11 cellular contexts compared by ENCODE assay signal in the genomic region with DNA sequence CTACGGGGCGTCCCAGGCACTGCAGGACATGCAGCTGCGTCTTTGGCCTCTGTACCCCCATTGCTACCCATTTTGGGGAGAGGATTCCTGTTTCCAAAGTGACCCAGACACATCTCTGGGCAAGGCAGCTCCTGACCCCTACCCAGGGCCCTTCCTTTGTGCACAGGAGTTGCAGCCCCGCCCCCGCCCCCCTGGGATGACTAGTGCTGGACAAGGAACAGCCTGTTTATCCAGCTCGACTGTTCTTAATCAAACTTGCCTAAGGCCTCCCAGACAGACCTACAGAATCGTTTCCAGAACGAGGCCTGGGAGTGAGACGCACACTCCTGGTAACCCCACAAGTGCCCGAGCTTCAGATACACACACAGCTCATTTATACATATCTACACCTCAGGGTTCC. TPM values are rescaled to one million over a fixed set of nuclear protein-coding genes. Genes with fewer than 3 reads are reported as not detected.
DNase-seq lines count a peak whose midpoint lies in the region; ATAC-seq and TF ChIP-seq lines count a peak whose summit lies in the region.
"Had no signal": no experiment of that assay in that cellular context is flagged by ENCODE, and none has a peak within 500 bp of the region (broad histone marks: within the 10 kb centered on the region; RNA-seq: fewer than 3 reads in every experiment).

No MANE protein-coding gene starts in this region.

- TF ChIP-seq CTCF in activated B cell treated with CpG ODN at 0.5 μM for 24 hours (IDR thresholded peaks at IDR 0.05) (no peak), foreskin fibroblast (IDR thresholded peaks at IDR 0.05; ENCODE audit: low read depth, low read length) (no peak), testis (IDR thresholded peaks at IDR 0.05) (no peak), GM20000 (IDR thresholded peaks at IDR 0.05; ENCODE audit: extremely low read depth, missing control alignments) (no peak)

- TF ChIP-seq POLR2A in testis (IDR thresholded peaks at IDR 0.05), result no peak

- POLR2A ChIA-PET in activated B cell treated with CpG ODN at 0.5 μM for 24 hours (lab: Charles Lee), result interaction anchor here (0.6 to 1.4 kb wide), 2 partner anchors 24 to 38 kb away, joined by 3 to 4 read pairs; no protein-coding TSS in a partner anchor

- H3K27me3 Mint-ChIP-seq in activated T-cell treated with anti-CD3 and anti-CD28 coated beads, Interleukin-2, amount 50 U/mL, for 4 hours (ENCODE audit: low read depth), result no peaks in the 10 kb centered on the region
- no peaks in the 10 kb centered on the region for H3K27me3 Mint-ChIP-seq in activated B cell treated with CpG ODN at 0.5 μM for 24 hours

- peaks cover 4% of the 10 kb centered on the region for H3K36me3 ChIP-seq in testis (ENCODE audit: low read depth, missing control alignments)

- no peak overlapping the region for H3K27ac Mint-ChIP-seq in activated B cell treated with CpG ODN at 0.5 μM for 24 hours
- H3K27ac Mint-ChIP-seq in stimulated activated effector memory CD8-positive, alpha-beta T cell treated with anti-CD3 and anti-CD28 coated beads, Interleukin-12 subunit alpha, Interleukin-12 subunit beta, amount 100 ng/mL, for 72 hours, result no peak overlapping the region

- H3K9me3 Mint-ChIP-seq in activated T-cell treated with anti-CD3 and anti-CD28 coated beads, Interleukin-2, amount 50 U/mL, for 4 hours, result no peaks in the 10 kb centered on the region
- H3K9me3 Mint-ChIP-seq in activated B cell treated with CpG ODN at 0.5 μM for 24 hours, result no peaks in the 10 kb centered on the region
- no peaks in the 10 kb centered on the region for H3K9me3 Mint-ChIP-seq in stimulated activated effector memory CD8-positive, alpha-beta T cell treated with anti-CD3 and anti-CD28 coated beads, Interleukin-12 subunit alpha, Interleukin-12 subunit beta, amount 100 ng/mL, for 72 hours

- H3K4me1 Mint-ChIP-seq in activated T-cell treated with anti-CD3 and anti-CD28 coated beads, Interleukin-2, amount 50 U/mL, for 4 hours (ENCODE audit: low read depth), result peaks cover 27% of the 10 kb centered on the region
- peaks cover 38% of the 10 kb centered on the region for H3K4me1 Mint-ChIP-seq in activated B cell treated with CpG ODN at 0.5 μM for 24 hours
- H3K4me1 Mint-ChIP-seq in stimulated activated effector memory CD8-positive, alpha-beta T cell treated with anti-CD3 and anti-CD28 coated beads, Interleukin-12 subunit alpha, Interleukin-12 subunit beta, amount 100 ng/mL, for 72 hours, result peaks cover 28% of the 10 kb centered on the region

- H3K27me3 ChIP-seq in testis, result no peaks in the 10 kb centered on the region
- H3K27me3 ChIP-seq: pancreas had no signal

- H3K27ac ChIP-seq in testis, result no peak overlapping the region

- 68 to 78% methylated on average over 6 to 10 of the region's 10 CpGs for WGBS in testis, 2 donors

- ATAC-seq in activated T-cell treated with anti-CD3 and anti-CD28 coated beads, Interleukin-2, amount 50 U/mL, for 4 hours, result no peak
- ATAC-seq in activated B cell treated with CpG ODN at 0.5 μM for 24 hours (ENCODE audit: low read depth), result no peak
- ATAC-seq in stimulated activated effector memory CD8-positive, alpha-beta T cell treated with anti-CD3 and anti-CD28 coated beads, Interleukin-12 subunit alpha, Interleukin-12 subunit beta, amount 100 ng/mL, for 72 hours, result no peak

- H3K4me3 ChIP-seq in foreskin fibroblast (ENCODE audit: low read depth in 1 of 2, low read length in 2 of 2), result peak overlapping the region; percentile 85 to 92
- no peak overlapping the region for H3K4me3 ChIP-seq in testis

- peaks cover 25% of the 10 kb centered on the region for H3K4me1 ChIP-seq in testis

- no peaks in the 10 kb centered on the region for H3K9me3 ChIP-seq in testis
- H3K9me3 ChIP-seq: pancreas had no signal

- H3K4me3 Mint-ChIP-seq in activated T-cell treated with anti-CD3 and anti-CD28 coated beads, Interleukin-2, amount 50 U/mL, for 4 hours, result peak overlapping the region; percentile 98
- H3K4me3 Mint-ChIP-seq in activated B cell treated with CpG ODN at 0.5 μM for 24 hours, result peak overlapping the region; percentile 32
- H3K4me3 Mint-ChIP-seq in stimulated activated effector memory CD8-positive, alpha-beta T cell treated with anti-CD3 and anti-CD28 coated beads, Interleukin-12 subunit alpha, Interleukin-12 subunit beta, amount 100 ng/mL, for 72 hours, result peak overlapping the region; percentile 90

- CTCF ChIA-PET in activated B cell treated with CpG ODN at 0.5 μM for 24 hours (lab: Charles Lee), result no interaction called here

- intact Hi-C loops in activated B cell treated with CpG ODN at 0.5 μM for 24 hours (cut with micrococcal nuclease), result loop anchor here (1.0 to 5.0 kb wide), 2 partner anchors 29 to 38 kb away; a partner anchor contains a TSS
- intact Hi-C loops in testis (cut with DNase I; ENCODE audit: low total_unique reads), result no loop called here

- H3K36me3 Mint-ChIP-seq in activated T-cell treated with anti-CD3 and anti-CD28 coated beads, Interleukin-2, amount 50 U/mL, for 4 hours (ENCODE audit: insufficient read depth), result peaks cover 31% of the 10 kb centered on the region
- H3K36me3 Mint-ChIP-seq in activated B cell treated with CpG ODN at 0.5 μM for 24 hours (ENCODE audit: low read depth), result peaks cover 57% of the 10 kb centered on the region
- peaks cover 77% of the 10 kb centered on the region for H3K36me3 Mint-ChIP-seq in stimulated activated effector memory CD8-positive, alpha-beta T cell treated with anti-CD3 and anti-CD28 coated beads, Interleukin-12 subunit alpha, Interleukin-12 subunit beta, amount 100 ng/mL, for 72 hours

- DNase-seq in activated T-cell treated with anti-CD3 and anti-CD28 coated beads, Interleukin-2, amount 50 U/mL, for 4 hours, result no peak
- DNase-seq in activated T-cell treated with anti-CD3 and anti-CD28 coated beads for 4 hours (no peak), activated B cell treated with CpG ODN at 0.5 μM for 24 hours (no peak), foreskin fibroblast (no peak), NCI-H524 treated with DMSO at 0.1 percent for 48 hours (lab: John Stamatoyannopoulos, UW) (no peak), testis (no peak), GM20000 (ENCODE audit: low spot score) (no peak)
- no peak for DNase-seq in stimulated activated effector memory CD8-positive, alpha-beta T cell treated with anti-CD3 and anti-CD28 coated beads, Interleukin-12 subunit alpha, Interleukin-12 subunit beta, amount 100 ng/mL, for 72 hours (ENCODE audit: low spot score in 2 of 2)
- DNase-seq: activated gamma-delta T cell, NCI-H2171 had no signal

RNA-seq across cellular contexts. Expression of a gene that starts 13.2 kb away (rescaled TPM):
- under 1 TPM in 2 of 3 donors, not detected in 1; 0.16 to 0.18 TPM for total RNA-seq in activated T-cell treated with anti-CD3 and anti-CD28 coated beads, Interleukin-2, amount 50 U/mL, for 4 hours
- 1.5 and 2.2 TPM in 2 replicates for total RNA-seq in activated B cell treated with CpG ODN at 0.5 μM for 24 hours
- 10 to 100 TPM; 28.7 to 36.2 TPM for total RNA-seq in testis
- polyA plus RNA-seq in testis (ENCODE audit: insufficient read depth, low read depth, low replicate concordance), result 23.3 TPM

RNA-seq across cellular contexts. Expression of a gene that starts 17.1 kb away (rescaled TPM):
- total RNA-seq in activated T-cell treated with anti-CD3 and anti-CD28 coated beads, Interleukin-2, amount 50 U/mL, for 4 hours, result 1 to 10 TPM in 2 of 3 donors, under 1 TPM in 1; 0.82 to 2.4 (median 2.1) TPM
- total RNA-seq in activated B cell treated with CpG ODN at 0.5 μM for 24 hours (13.7 and 15.9 TPM in 2 replicates), testis (10 to 100 TPM in 1 of 2 donors, 1 to 10 TPM in 1; 8.3 to 11.7 TPM)
- 8.7 TPM for polyA plus RNA-seq in testis (ENCODE audit: insufficient read depth, low read depth, low replicate concordance)

RNA-seq across cellular contexts. Expression of a gene that starts 22.7 kb away (rescaled TPM):
- not detected for total RNA-seq in activated T-cell treated with anti-CD3 and anti-CD28 coated beads, Interleukin-2, amount 50 U/mL, for 4 hours
- total RNA-seq in activated B cell treated with CpG ODN at 0.5 μM for 24 hours (not detected in 2 replicates), testis (10 to 100 TPM; 11.3 to 19.1 TPM)
- 7.8 TPM for polyA plus RNA-seq in testis (ENCODE audit: insufficient read depth, low read depth, low replicate concordance)

RNA-seq across cellular contexts. Expression of a gene that starts 32.4 kb away (rescaled TPM):
- total RNA-seq in activated T-cell treated with anti-CD3 and anti-CD28 coated beads, Interleukin-2, amount 50 U/mL, for 4 hours, result not detected
- total RNA-seq in activated B cell treated with CpG ODN at 0.5 μM for 24 hours (5.3 and 6.9 TPM in 2 replicates), testis (not detected)
- 2.0 TPM for polyA plus RNA-seq in testis (ENCODE audit: insufficient read depth, low read depth, low replicate concordance)
- total RNA-seq: pancreas had no signal
- polyA plus RNA-seq: pancreas had no signal

RNA-seq across cellular contexts. Expression of a gene that starts 38.4 kb away (rescaled TPM):
- 10 to 100 TPM; 11.4 to 14.3 (median 11.7) TPM for total RNA-seq in activated T-cell treated with anti-CD3 and anti-CD28 coated beads, Interleukin-2, amount 50 U/mL, for 4 hours
- total RNA-seq in activated B cell treated with CpG ODN at 0.5 μM for 24 hours (16.6 and 17.1 TPM in 2 replicates), testis (10 to 100 TPM; 46.6 to 52.7 TPM)
- polyA plus RNA-seq in testis (ENCODE audit: insufficient read depth, low read depth, low replicate concordance), result 34.2 TPM

Comparison
In these comparisons a context has a peak if more than half of its experiments do, and no peak if none do; other contexts are left out.
1. H3K4me3 Mint-ChIP-seq: peak in every context shown above with its lines; median percentile 98 in activated T-cell treated with anti-CD3 and anti-CD28 coated beads, Interleukin-2, amount 50 U/mL, for 4 hours; 90 in stimulated activated effector memory CD8-positive, alpha-beta T cell treated with anti-CD3 and anti-CD28 coated beads, Interleukin-12 subunit alpha, Interleukin-12 subunit beta, amount 100 ng/mL, for 72 hours; 32 in activated B cell treated with CpG ODN at 0.5 μM for 24 hours.
2. H3K4me3 ChIP-seq: peak in foreskin fibroblast (2 of 2); none in testis (0 of 2).
3. RNA of a gene that starts 22.7 kb away (total RNA-seq): 11.3 to 19.1 TPM in testis; not detected in activated B cell treated with CpG ODN at 0.5 μM for 24 hours and not detected in activated T-cell treated with anti-CD3 and anti-CD28 coated beads, Interleukin-2, amount 50 U/mL, for 4 hours; every median in the first group is over 10 times any median in the second.